In the genomic region with DNA sequence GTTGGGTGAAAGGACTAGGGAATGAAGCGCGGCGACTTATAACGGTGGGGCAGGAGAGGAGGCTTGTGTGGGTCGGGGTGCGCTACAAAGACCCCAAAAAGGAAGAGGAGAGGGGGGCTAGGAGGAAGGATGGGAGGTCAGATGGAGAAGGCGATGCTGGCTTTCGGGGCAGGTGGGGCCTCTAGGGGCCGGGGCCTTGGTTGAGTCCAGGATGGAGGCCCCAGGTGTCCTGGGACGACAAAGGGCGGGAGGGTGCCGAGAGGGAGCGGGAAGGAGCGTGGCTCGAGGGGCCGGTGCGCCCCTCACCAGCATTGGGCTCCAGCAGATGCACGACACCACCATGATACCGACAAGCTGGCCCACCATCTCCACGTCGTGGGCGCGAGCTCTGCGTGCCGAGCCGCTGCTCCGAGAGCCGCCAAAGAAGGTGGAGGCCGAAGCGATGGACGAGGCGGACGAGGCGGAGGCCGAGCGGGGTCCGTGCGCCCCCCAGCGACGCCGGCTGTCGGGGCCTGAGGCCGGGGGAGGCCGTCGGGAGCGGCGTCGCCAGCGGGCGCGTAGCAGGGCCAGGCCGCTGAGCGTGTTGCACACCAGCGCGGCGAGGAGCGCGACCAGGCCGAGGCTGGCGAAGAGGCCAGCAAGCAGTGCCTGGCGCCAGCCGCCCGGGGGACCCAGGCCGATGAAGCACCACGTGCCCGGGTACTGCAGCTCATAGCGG, we compare ENCODE assay signal across 13 cellular contexts. TPM values are rescaled to one million over a fixed set of nuclear protein-coding genes. Genes with fewer than 3 reads are reported as not detected.
DNase-seq lines count a peak whose midpoint lies in the region; ATAC-seq and TF ChIP-seq lines count a peak whose summit lies in the region.
"Had no signal": no experiment of that assay in that cellular context is flagged by ENCODE, and none has a peak within 500 bp of the region (broad histone marks: within the 10 kb centered on the region; RNA-seq: fewer than 3 reads in every experiment).

No MANE protein-coding gene starts in this region.

- peaks cover 17% of the 10 kb centered on the region for H3K4me1 Mint-ChIP-seq in type B pancreatic cell (ENCODE audit: unreplicated experiment)

- H3K36me3 ChIP-seq in heart left ventricle = peaks cover 0 to 45% (median 36%) of the 10 kb centered on the region in 9 donors
- H3K36me3 ChIP-seq in gastrocnemius medialis = peaks cover 0 to 29% of the 10 kb centered on the region in 2 donors

- H3K36me3 Mint-ChIP-seq in type B pancreatic cell = peaks cover 4% of the 10 kb centered on the region

- no peak overlapping the region for H3K27ac ChIP-seq in heart left ventricle
- no peak overlapping the region for H3K27ac ChIP-seq in gastrocnemius medialis
- H3K27ac ChIP-seq: C4-2B, right lobe of liver had no signal

- WGBS in heart left ventricle, 4 donors = 6 to 10% (median 7%) methylated on average over 54 to 67 of the region's 67 CpGs

- in situ Hi-C loops in gastrocnemius medialis (cut with MboI; ENCODE audit: low sequenced_read_pairs in 4 of 4) = no loop called here

- peaks cover 3% of the 10 kb centered on the region for H3K27me3 Mint-ChIP-seq in type B pancreatic cell

- intact Hi-C loops in left ventricle myocardium superior (cut with micrococcal nuclease) = no loop called here
- intact Hi-C loops in heart left ventricle (cut with DNase I) = loop anchor here in 7 of 10 donors (5.0 to 10.0 kb wide), 7 partner anchors 36 to 338 kb away; a partner anchor contains a TSS
- intact Hi-C loops in gastrocnemius medialis (cut with DNase I; ENCODE audit: low total_unique reads) = no loop called here

- peak overlapping the region; percentile 13 for H3K27ac Mint-ChIP-seq in type B pancreatic cell

- peaks cover 4 to 56% (median 24%) of the 10 kb centered on the region in 12 donors for H3K4me1 ChIP-seq in heart left ventricle
- H3K4me1 ChIP-seq in gastrocnemius medialis = peaks cover 5 to 15% of the 10 kb centered on the region in 2 donors

- H3K27me3 ChIP-seq in heart left ventricle = peaks cover 0 to 39% (median 16%) of the 10 kb centered on the region in 9 donors
- H3K27me3 ChIP-seq in gastrocnemius medialis = peaks cover 27 to 39% (median 33%) of the 10 kb centered on the region in 3 donors
- H3K27me3 ChIP-seq: right lobe of liver had no signal

- H3K9me3 Mint-ChIP-seq in type B pancreatic cell = no peaks in the 10 kb centered on the region

- no peaks in the 10 kb centered on the region for H3K9me3 ChIP-seq in heart left ventricle
- H3K9me3 ChIP-seq in gastrocnemius medialis = no peaks in the 10 kb centered on the region
- H3K9me3 ChIP-seq: right lobe of liver had no signal

- no peak overlapping the region for H3K4me3 Mint-ChIP-seq in type B pancreatic cell

- DNase-seq in left ventricle myocardium superior (peak; percentile 34), heart left ventricle (no peak), iPS-NIHi11 (ENCODE audit: low spot score) (peak; percentile 71), type B pancreatic cell (ENCODE audit: extremely low spot score, unreplicated experiment) (no peak), NCI-H187 treated with DMSO at 0.1 percent for 48 hours (lab: John Stamatoyannopoulos, UW) (no peak), gastrocnemius medialis (no peak)
- peak; percentile 31 to 48 for DNase-seq in activated T-cell treated with anti-CD3 and anti-CD28 coated beads, Interleukin-2, amount 50 U/mL, for 48 hours
- DNase-seq: activated CD4-positive, CD25-positive, alpha-beta regulatory T cell; amniotic stem cell; NCI-H1092 had no signal

- H3K4me3 ChIP-seq in heart left ventricle = peak overlapping the region in 6 of 12 donors; percentile 5 to 41 (median 30)
- peak overlapping the region in 1 of 4 donors; percentile 13 for H3K4me3 ChIP-seq in gastrocnemius medialis

- no peak for ATAC-seq in left ventricle myocardium superior
- no peak for ATAC-seq in heart left ventricle
- no peak for ATAC-seq in HG03565 (IDR thresholded peaks at IDR 0.05; ENCODE audit: unreplicated experiment)
- no peak for ATAC-seq in gastrocnemius medialis

- TF ChIP-seq POLR2A in heart left ventricle (IDR thresholded peaks at IDR 0.05) = no peak
- TF ChIP-seq POLR2A in gastrocnemius medialis (IDR thresholded peaks at IDR 0.05) = no peak

- TF ChIP-seq CTCF in heart left ventricle (IDR thresholded peaks at IDR 0.05) (peak in 3 of 12 donors; percentile 5 to 35 (median 6)), type B pancreatic cell (conservative IDR thresholded peaks at IDR 0.05) (no peak), gastrocnemius medialis (IDR thresholded peaks at IDR 0.05 in 4 of 5, conservative IDR thresholded peaks at IDR 0.05 in 1 of 5) (no peak)

RNA-seq across cellular contexts. Expression of a gene that starts 1.9 kb away (rescaled TPM):
- total RNA-seq in left ventricle myocardium superior (not detected), heart left ventricle (under 1 TPM in 1 of 9 donors, not detected in 8; 0.35 TPM), type B pancreatic cell (ENCODE audit: low replicate concordance) (0.56 and 1.0 TPM in 2 replicates), gastrocnemius medialis (under 1 TPM in 1 of 4 donors, not detected in 3; 0.29 TPM)
- under 1 TPM in 1 of 2 donors, not detected in 1; 0.15 TPM for polyA plus RNA-seq in heart left ventricle

RNA-seq across cellular contexts. Expression of a gene that starts 22.7 kb away (rescaled TPM):
- total RNA-seq in left ventricle myocardium superior (55.9 TPM), heart left ventricle (10 to 100 TPM; 44.9 to 82.7 (median 49.3) TPM), type B pancreatic cell (ENCODE audit: low replicate concordance) (123 and 308 TPM in 2 replicates), gastrocnemius medialis (10 to 100 TPM; 18.4 to 70.3 (median 54.7) TPM)
- 10 to 100 TPM; 54.9 to 87.4 TPM for polyA plus RNA-seq in heart left ventricle

RNA-seq across cellular contexts. Expression of a gene that starts 40.1 kb away (rescaled TPM):
- 162 TPM for total RNA-seq in left ventricle myocardium superior
- 100 to 1,000 TPM; 119 to 206 (median 136) TPM for total RNA-seq in heart left ventricle
- 100 to 1,000 TPM; 109 to 126 TPM for polyA plus RNA-seq in heart left ventricle
- total RNA-seq in type B pancreatic cell (ENCODE audit: low replicate concordance) = 63.1 and 85.3 TPM in 2 replicates
- 100 to 1,000 TPM in 1 of 4 donors, 10 to 100 TPM in 3; 52.1 to 130 (median 81.3) TPM for total RNA-seq in gastrocnemius medialis

RNA-seq across cellular contexts. Expression of a gene that starts 45.0 kb away (rescaled TPM):
- total RNA-seq in left ventricle myocardium superior (47.9 TPM), heart left ventricle (10 to 100 TPM; 34.7 to 70.6 (median 44.8) TPM), type B pancreatic cell (ENCODE audit: low replicate concordance) (142 and 277 TPM in 2 replicates), gastrocnemius medialis (10 to 100 TPM; 12.3 to 27.3 (median 16.6) TPM)
- 10 to 100 TPM; 27.5 to 69.1 TPM for polyA plus RNA-seq in heart left ventricle

RNA-seq across cellular contexts. Expression of a gene that starts 54.1 kb away (rescaled TPM):
- total RNA-seq in left ventricle myocardium superior (32.4 TPM), heart left ventricle (10 to 100 TPM; 18.0 to 44.4 (median 30.2) TPM), type B pancreatic cell (ENCODE audit: low replicate concordance) (71.9 and 84.3 TPM in 2 replicates), gastrocnemius medialis (10 to 100 TPM; 23.9 to 59.2 (median 41.3) TPM)
- polyA plus RNA-seq in heart left ventricle = 100 to 1,000 TPM in 1 of 2 donors, 10 to 100 TPM in 1; 42.4 to 109 TPM

Comparison
In these comparisons a context has a peak if more than half of its experiments do, and no peak if none do; other contexts are left out.
1. DNase-seq: peak in left ventricle myocardium superior (single experiment), activated T-cell treated with anti-CD3 and anti-CD28 coated beads, Interleukin-2, amount 50 U/mL, for 48 hours (2 of 2) and iPS-NIHi11 (single experiment); none in heart left ventricle (0 of 5), type B pancreatic cell (single experiment), NCI-H187 treated with DMSO at 0.1 percent for 48 hours (single experiment) and gastrocnemius medialis (0 of 2).
2. intact Hi-C loops: an anchor here in heart left ventricle (5.0 to 10.0 kb wide); none called in left ventricle myocardium superior and gastrocnemius medialis.